ENCODE assay signal across 8 cellular contexts in genomic region chr19:43620061-43621001, GRCh38. TPM values are rescaled to one million over a fixed set of nuclear protein-coding genes. Genes with fewer than 3 reads are reported as not detected.
DNase-seq lines count a peak whose midpoint lies in the region; ATAC-seq, FAIRE-seq and TF ChIP-seq lines count a peak whose summit lies in the region.

No MANE protein-coding gene starts in this region.

- DNase-seq in A549 (ENCODE audit: low read depth in 1 of 2, low spot score in 1 of 2) (no peak), MG63 (no peak), adipocyte (ENCODE audit: low read depth) (no peak), left lung (peak in 1 of 2 donors; percentile 90), NCI-H2227 treated with DMSO at 0.1 percent for 48 hours (lab: John Stamatoyannopoulos, UW) (no peak)

- H3K36me3 ChIP-seq in MG63 (no peaks in the 10 kb centered on the region), adipocyte (ENCODE audit: control insufficient read depth, insufficient read depth, low read length, severe bottlenecking) (no peaks in the 10 kb centered on the region), left lung (no peaks in the 10 kb centered on the region), stomach smooth muscle (ENCODE audit: control insufficient read depth in 2 of 2, insufficient read depth in 2 of 2, low read length in 2 of 2) (no peaks in the 10 kb centered on the region)

- TF ChIP-seq CTCF in A549 (IDR thresholded peaks at IDR 0.05) (no peak), left lung (IDR thresholded peaks at IDR 0.05) (no peak)

- no peak for TF ChIP-seq POLR2A in A549 (IDR thresholded peaks at IDR 0.05; ENCODE audit: low read length)

- POLR2A ChIA-PET in A549 (lab: Yijun Ruan, JAX), result interaction anchor here (0.6 to 1.1 kb wide), 3 partner anchors 38 to 52 kb away, joined by 3 to 4 read pairs (median 4); no protein-coding TSS in a partner anchor

- H3K9me3 ChIP-seq in A549 (no peaks in the 10 kb centered on the region), MG63 (no peaks in the 10 kb centered on the region), adipocyte (ENCODE audit: control insufficient read depth, low read length) (no peaks in the 10 kb centered on the region), left lung (no peaks in the 10 kb centered on the region), stomach smooth muscle (ENCODE audit: control insufficient read depth in 2 of 2, low read length in 2 of 2) (no peaks in the 10 kb centered on the region)

- FAIRE-seq in A549 (lab: Jason Lieb, UNC), result no peak

- H3K4me3 ChIP-seq in A549 (peak overlapping the region; percentile 65), MG63 (peak overlapping the region; percentile 72), adipocyte (ENCODE audit: low read length) (peak overlapping the region; percentile 94), left lung (peak overlapping the region; percentile 67 to 79), stomach smooth muscle (ENCODE audit: low read length in 2 of 2) (peak overlapping the region; percentile 79 to 96)

- intact Hi-C loops in left lung (cut with DNase I), result no loop called here

- H3K4me2 ChIP-seq in A549, result peak overlapping the region; percentile 92

- CTCF ChIA-PET in A549 (lab: Yijun Ruan, JAX), result no interaction called here

- no peak for TF ChIP-seq EP300 in A549 (IDR thresholded peaks at IDR 0.05)

- H3K9ac ChIP-seq in adipocyte (ENCODE audit: low read length) (peak overlapping the region; percentile 88), stomach smooth muscle (ENCODE audit: low read length in 2 of 2) (peak overlapping the region; percentile 72 to 99)

- no peak for TF ChIP-seq RAD21 in A549 (conservative IDR thresholded peaks at IDR 0.05 in 1 of 2, IDR thresholded peaks at IDR 0.05 in 1 of 2)

- H3K27me3 ChIP-seq in MG63 (no peaks in the 10 kb centered on the region), adipocyte (replicated peaks; ENCODE audit: control insufficient read depth, insufficient read depth, low read length) (no peaks in the 10 kb centered on the region), left lung (no peaks in the 10 kb centered on the region), stomach smooth muscle (ENCODE audit: control insufficient read depth in 1 of 2, insufficient read depth in 2 of 2, low read length in 2 of 2) (no peaks in the 10 kb centered on the region)

- peaks cover 12% of the 10 kb centered on the region for H3K4me1 ChIP-seq in A549
- H3K4me1 ChIP-seq in adipocyte (ENCODE audit: control insufficient read depth, insufficient read depth, low read length), result peaks cover 14% of the 10 kb centered on the region
- H3K4me1 ChIP-seq in left lung, result peaks cover 6 to 14% of the 10 kb centered on the region in 2 donors
- H3K4me1 ChIP-seq in stomach smooth muscle (ENCODE audit: control insufficient read depth, insufficient read depth, low read length), result peaks cover 17% of the 10 kb centered on the region

- WGBS in A549 (ENCODE audit: missing lambda C conversion rate), result 87% methylated on average over 23 of the region's 23 CpGs

- H3K27ac ChIP-seq in A549 (peak overlapping the region; percentile 86 to 94), left lung (peak overlapping the region; percentile 94 to 95), stomach smooth muscle (ENCODE audit: low read length) (peak overlapping the region; percentile 90)

- no peak for ATAC-seq in A549
- no peak for ATAC-seq in left lung
- no peak for ATAC-seq in HG03095 (IDR thresholded peaks at IDR 0.05; ENCODE audit: unreplicated experiment)
- ATAC-seq in GM21360 (IDR thresholded peaks at IDR 0.05; ENCODE audit: unreplicated experiment), result no peak

TF ChIP-seq in A549, 52 proteins besides CTCF, POLR2A, EP300 and RAD21:
- TF ChIP-seq ESRRA (IDR thresholded peaks at IDR 0.05; ENCODE audit: borderline replicate concordance, low read length), result no peak
- TF ChIP-seq FOXS1 (CRISPR knock-in tag; IDR thresholded peaks at IDR 0.05), result no peak
TF ChIP-seq in A549: peak in this region for 0.

RNA-seq across cellular contexts. Expression of gene ZNF428, which starts 0.9 kb away (rescaled TPM):
- polyA plus RNA-seq in A549 (2011; rRNA removed), result 19.3 and 22.9 TPM in 2 replicates
- 56.2 and 66.0 TPM in 2 replicates for polyA plus RNA-seq in A549 (2012; cell fraction: cytosol; rRNA removed)
- polyA plus RNA-seq in A549 (2012; cell fraction: nucleus; rRNA removed), result 26.1 and 30.9 TPM in 2 replicates
- 47.7 to 58.5 TPM (median 52.4 TPM) in 3 replicates for polyA plus RNA-seq in A549 (2017; fragmentation: RNase III; extraction: RNeasy Plus Mini Kit Qiagen cat#74134 plus additional on column Dnase treatment)
- polyA minus RNA-seq in A549 (2011; rRNA and poly(A)+ RNA removed), result 4.5 and 6.1 TPM in 2 replicates
- total RNA-seq in MG63 (2014; rRNA removed; shearing (Covaris generic); ENCODE audit: low replicate concordance), result 45.8 and 101 TPM in 2 replicates
- total RNA-seq in left lung, result 10 to 100 TPM; 24.7 to 41.5 TPM

RNA-seq across cellular contexts. Expression of gene SRRM5, which starts 8.4 kb away (rescaled TPM):
- 0.41 and 0.47 TPM in 2 replicates for polyA plus RNA-seq in A549 (2011; rRNA removed)
- 0.31 and 0.37 TPM in 2 replicates for polyA plus RNA-seq in A549 (2012; cell fraction: cytosol; rRNA removed)
- polyA plus RNA-seq in A549 (2012; cell fraction: nucleus; rRNA removed), result 1.4 and 1.6 TPM in 2 replicates
- 0.44 to 0.55 TPM (median 0.50 TPM) in 3 replicates for polyA plus RNA-seq in A549 (2017; fragmentation: RNase III; extraction: RNeasy Plus Mini Kit Qiagen cat#74134 plus additional on column Dnase treatment)
- 0.24 and 0.37 TPM in 2 replicates for polyA minus RNA-seq in A549 (2011; rRNA and poly(A)+ RNA removed)
- total RNA-seq in MG63 (2014; rRNA removed; shearing (Covaris generic); ENCODE audit: low replicate concordance), result not detected in 2 replicates
- under 1 TPM; 0.10 to 0.32 TPM for total RNA-seq in left lung

RNA-seq across cellular contexts. Expression of gene CADM4, which starts 19.3 kb away (rescaled TPM):
- polyA plus RNA-seq in A549 (2011; rRNA removed), result 4.2 and 4.7 TPM in 2 replicates
- polyA plus RNA-seq in A549 (2012; cell fraction: cytosol; rRNA removed), result 5.9 and 7.6 TPM in 2 replicates
- 6.7 and 7.8 TPM in 2 replicates for polyA plus RNA-seq in A549 (2012; cell fraction: nucleus; rRNA removed)
- polyA plus RNA-seq in A549 (2017; fragmentation: RNase III; extraction: RNeasy Plus Mini Kit Qiagen cat#74134 plus additional on column Dnase treatment), result 8.8 to 10.1 TPM (median 9.2 TPM) in 3 replicates
- polyA minus RNA-seq in A549 (2011; rRNA and poly(A)+ RNA removed), result 3.3 and 3.7 TPM in 2 replicates
- 0.22 and 3.0 TPM in 2 replicates for total RNA-seq in MG63 (2014; rRNA removed; shearing (Covaris generic); ENCODE audit: low replicate concordance)
- 10 to 100 TPM in 1 of 2 donors, 1 to 10 TPM in 1; 4.7 to 12.1 TPM for total RNA-seq in left lung

RNA-seq across cellular contexts. Expression of gene ZNF576, which starts 23.9 kb away (rescaled TPM):
- polyA plus RNA-seq in A549 (2011; rRNA removed), result 10.6 and 11.2 TPM in 2 replicates
- 25.9 and 31.3 TPM in 2 replicates for polyA plus RNA-seq in A549 (2012; cell fraction: cytosol; rRNA removed)
- 22.2 and 26.9 TPM in 2 replicates for polyA plus RNA-seq in A549 (2012; cell fraction: nucleus; rRNA removed)
- polyA plus RNA-seq in A549 (2017; fragmentation: RNase III; extraction: RNeasy Plus Mini Kit Qiagen cat#74134 plus additional on column Dnase treatment), result 15.4 to 16.8 TPM (median 16.5 TPM) in 3 replicates
- polyA minus RNA-seq in A549 (2011; rRNA and poly(A)+ RNA removed), result 5.9 and 10.2 TPM in 2 replicates
- total RNA-seq in MG63 (2014; rRNA removed; shearing (Covaris generic); ENCODE audit: low replicate concordance), result 15.9 and 26.1 TPM in 2 replicates
- 10 to 100 TPM; 11.5 to 14.4 TPM for total RNA-seq in left lung

RNA-seq across cellular contexts. Expression of gene IRGQ, which starts 24.4 kb away (rescaled TPM):
- 10.0 and 14.2 TPM in 2 replicates for polyA plus RNA-seq in A549 (2011; rRNA removed)
- 5.3 and 6.6 TPM in 2 replicates for polyA plus RNA-seq in A549 (2012; cell fraction: cytosol; rRNA removed)
- 13.6 and 18.6 TPM in 2 replicates for polyA plus RNA-seq in A549 (2012; cell fraction: nucleus; rRNA removed)
- 6.3 to 6.5 TPM (median 6.4 TPM) in 3 replicates for polyA plus RNA-seq in A549 (2017; fragmentation: RNase III; extraction: RNeasy Plus Mini Kit Qiagen cat#74134 plus additional on column Dnase treatment)
- 12.8 and 12.9 TPM in 2 replicates for polyA minus RNA-seq in A549 (2011; rRNA and poly(A)+ RNA removed)
- 13.3 and 16.9 TPM in 2 replicates for total RNA-seq in MG63 (2014; rRNA removed; shearing (Covaris generic); ENCODE audit: low replicate concordance)
- total RNA-seq in left lung, result 10 to 100 TPM; 22.0 to 27.6 TPM
